ENCODE assay signal across 8 cellular contexts in genomic region chrX:1468250-1468772, GRCh38. TPM values are rescaled to one million over a fixed set of nuclear protein-coding genes. Genes with fewer than 3 reads are reported as not detected.
DNase-seq lines count a peak whose midpoint lies in the region; ATAC-seq and TF ChIP-seq lines count a peak whose summit lies in the region.

No MANE protein-coding gene starts in this region.

- no peak overlapping the region for H3K27ac ChIP-seq in neural progenitor cell

- H3K4me1 Mint-ChIP-seq in activated T-cell treated with anti-CD3 and anti-CD28 coated beads, Interleukin-2, amount 50 U/mL, for 24 hours (ENCODE audit: low read depth): peaks cover 83% of the 10 kb centered on the region
- H3K4me1 Mint-ChIP-seq in immature natural killer cell (peaks cover 83 to 90% of the 10 kb centered on the region in 2 donors), neural progenitor cell (peaks cover 4% of the 10 kb centered on the region)
- peaks cover 91% of the 10 kb centered on the region for H3K4me1 Mint-ChIP-seq in stimulated activated memory B cell treated with anti-CD40 and anti-IgM and Interleukin-4, amounts not matched to agents 10 μg/mL and 1 μg/mL and 100 μg/mL, for 72 hours

- peaks cover 38% of the 10 kb centered on the region for H3K36me3 Mint-ChIP-seq in activated T-cell treated with anti-CD3 and anti-CD28 coated beads, Interleukin-2, amount 50 U/mL, for 24 hours (ENCODE audit: low read depth)
- H3K36me3 Mint-ChIP-seq in immature natural killer cell (peaks cover 21 to 38% (median 32%) of the 10 kb centered on the region in 3 donors), neural progenitor cell (no peaks in the 10 kb centered on the region)
- H3K36me3 Mint-ChIP-seq in stimulated activated memory B cell treated with anti-CD40 and anti-IgM and Interleukin-4, amounts not matched to agents 10 μg/mL and 1 μg/mL and 100 μg/mL, for 72 hours: peaks cover 71% of the 10 kb centered on the region

- peak; percentile 66 for DNase-seq in OCI-M1 (lab: John Stamatoyannopoulos, UW)
- peak; percentile 82 for DNase-seq in activated T-cell treated with anti-CD3 and anti-CD28 coated beads, Interleukin-2, amount 50 U/mL, for 24 hours
- DNase-seq in immature natural killer cell: peak; percentile 81 to 85 (median 84)
- no peak for DNase-seq in neural progenitor cell (ENCODE audit: low spot score)
- DNase-seq in NCI-H1092 (lab: John Stamatoyannopoulos, UW): no peak

- peak; percentile 27 for ATAC-seq in GM18519 (IDR thresholded peaks at IDR 0.05; ENCODE audit: low FRiP score, unreplicated experiment)
- ATAC-seq in HG02840 (IDR thresholded peaks at IDR 0.05; ENCODE audit: low FRiP score, unreplicated experiment): peak; percentile 32
- peak; percentile 89 for ATAC-seq in stimulated activated memory B cell treated with anti-CD40 and anti-IgM and Interleukin-4, amounts not matched to agents 10 μg/mL and 1 μg/mL and 100 μg/mL, for 72 hours

- peak overlapping the region; percentile 63 for H3K4me3 Mint-ChIP-seq in activated T-cell treated with anti-CD3 and anti-CD28 coated beads, Interleukin-2, amount 50 U/mL, for 24 hours
- H3K4me3 Mint-ChIP-seq in immature natural killer cell (peak overlapping the region; percentile 76 to 98 (median 86)), neural progenitor cell (no peak overlapping the region)
- H3K4me3 Mint-ChIP-seq in stimulated activated memory B cell treated with anti-CD40 and anti-IgM and Interleukin-4, amounts not matched to agents 10 μg/mL and 1 μg/mL and 100 μg/mL, for 72 hours: peak overlapping the region; percentile 58

- H3K9me3 Mint-ChIP-seq in activated T-cell treated with anti-CD3 and anti-CD28 coated beads, Interleukin-2, amount 50 U/mL, for 24 hours: no peaks in the 10 kb centered on the region
- peaks cover 0 to 6% (median 3%) of the 10 kb centered on the region in 6 donors for H3K9me3 Mint-ChIP-seq in immature natural killer cell
- H3K9me3 Mint-ChIP-seq in stimulated activated memory B cell treated with anti-CD40 and anti-IgM and Interleukin-4, amounts not matched to agents 10 μg/mL and 1 μg/mL and 100 μg/mL, for 72 hours: peaks cover 13% of the 10 kb centered on the region
- peaks cover 6% of the 10 kb centered on the region for H3K9me3 Mint-ChIP-seq in neural progenitor cell

- no peaks in the 10 kb centered on the region for H4K20me1 ChIP-seq in neural progenitor cell (ENCODE audit: low read depth)

- H3K4me2 ChIP-seq in neural progenitor cell: no peak overlapping the region

- no peaks in the 10 kb centered on the region for H3K79me2 ChIP-seq in neural progenitor cell (ENCODE audit: low read depth)

- no peaks in the 10 kb centered on the region for H3F3A ChIP-seq in neural progenitor cell (ENCODE audit: low read depth)

- H3K4me3 ChIP-seq in neural progenitor cell: no peak overlapping the region

- H3K27me3 ChIP-seq in neural progenitor cell: no peaks in the 10 kb centered on the region

- no peaks in the 10 kb centered on the region for H3K9me3 ChIP-seq in neural progenitor cell (ENCODE audit: low read depth)

- no peaks in the 10 kb centered on the region for H3K27me3 Mint-ChIP-seq in activated T-cell treated with anti-CD3 and anti-CD28 coated beads, Interleukin-2, amount 50 U/mL, for 24 hours
- peaks cover 44 to 77% (median 69%) of the 10 kb centered on the region in 3 donors for H3K27me3 Mint-ChIP-seq in immature natural killer cell (ENCODE audit: low read depth in 3 of 3)
- no peaks in the 10 kb centered on the region for H3K27me3 Mint-ChIP-seq in stimulated activated memory B cell treated with anti-CD40 and anti-IgM and Interleukin-4, amounts not matched to agents 10 μg/mL and 1 μg/mL and 100 μg/mL, for 72 hours
- peaks cover 5% of the 10 kb centered on the region for H3K27me3 Mint-ChIP-seq in neural progenitor cell (ENCODE audit: insufficient read depth, low read depth)

- no peaks in the 10 kb centered on the region for H3K36me3 ChIP-seq in neural progenitor cell

- H3K9ac ChIP-seq in neural progenitor cell: no peak overlapping the region

- no peak for TF ChIP-seq CTCF in neural progenitor cell (IDR thresholded peaks at IDR 0.05)

- no peak overlapping the region for H2AFZ ChIP-seq in neural progenitor cell (replicated peaks)

- peaks cover 3% of the 10 kb centered on the region for H3K4me1 ChIP-seq in neural progenitor cell

- H3K27ac Mint-ChIP-seq in activated T-cell treated with anti-CD3 and anti-CD28 coated beads, Interleukin-2, amount 50 U/mL, for 24 hours: peak overlapping the region; percentile 94
- H3K27ac Mint-ChIP-seq in immature natural killer cell (peak overlapping the region in 5 of 6 donors; percentile 94 to 100 (median 99)), neural progenitor cell (no peak overlapping the region)
- peak overlapping the region; percentile 94 for H3K27ac Mint-ChIP-seq in stimulated activated memory B cell treated with anti-CD40 and anti-IgM and Interleukin-4, amounts not matched to agents 10 μg/mL and 1 μg/mL and 100 μg/mL, for 72 hours

RNA-seq across cellular contexts. Expression of gene ASMTL, which starts 15.6 kb away (rescaled TPM):
- polyA plus RNA-seq in immature natural killer cell: 10 to 100 TPM; 58.1 to 68.6 (median 67.1) TPM
- total RNA-seq in neural progenitor cell (ENCODE audit: low replicate concordance): 46.1 and 73.2 TPM in 2 replicates

Comparison
In these comparisons a context has a peak if more than half of its experiments do, and no peak if none do; other contexts are left out.
1. ATAC-seq: peak in every context shown above with its lines; median percentile 89 in stimulated activated memory B cell treated with anti-CD40 and anti-IgM and Interleukin-4, amounts not matched to agents 10 μg/mL and 1 μg/mL and 100 μg/mL, for 72 hours; 32 in HG02840; 27 in GM18519.
2. DNase-seq: peak in OCI-M1 (single experiment), activated T-cell treated with anti-CD3 and anti-CD28 coated beads, Interleukin-2, amount 50 U/mL, for 24 hours (single experiment) and immature natural killer cell (3 of 3); none in neural progenitor cell (single experiment) and NCI-H1092 (single experiment).